Comparison of ENCODE assay signal across 18 cellular contexts in genomic region chr13:88590574-88590973, GRCh38.
DNase-seq lines count a peak whose midpoint lies in the region; ATAC-seq, FAIRE-seq and TF ChIP-seq lines count a peak whose summit lies in the region.
"Had no signal": no experiment of that assay in that cellular context is flagged by ENCODE, and none has a peak within 500 bp of the region (broad histone marks: within the 10 kb centered on the region; RNA-seq: fewer than 3 reads in every experiment).

No MANE protein-coding gene starts in this region.

- no peaks in the 10 kb centered on the region for H3K36me3 ChIP-seq in small intestine (ENCODE audit: control insufficient read depth in 2 of 2, insufficient read depth in 2 of 2, low read length in 2 of 2)
- H3K36me3 ChIP-seq: BE2C, BLaER1 had no signal

- peak; percentile 35 for FAIRE-seq in D721Med (lab: Jason Lieb, UNC)
- peak; percentile 70 for FAIRE-seq in small intestine (lab: Jason Lieb, UNC)
- FAIRE-seq: GM12891, GM19239 had no signal

- H3K4me3 ChIP-seq in LNCaP clone FGC (ENCODE audit: low read depth, low read length) (no peak overlapping the region), small intestine (ENCODE audit: low read depth in 1 of 2, low read length in 2 of 2) (no peak overlapping the region)
- H3K4me3 ChIP-seq: BLaER1 had no signal

- H3K27me3 ChIP-seq in small intestine (ENCODE audit: control insufficient read depth in 2 of 2, insufficient read depth in 2 of 2, low read length in 2 of 2) = no peaks in the 10 kb centered on the region
- H3K27me3 ChIP-seq: BE2C, BLaER1 had no signal

- no peaks in the 10 kb centered on the region for H3K9me3 ChIP-seq in small intestine (ENCODE audit: control insufficient read depth, low read depth)
- H3K9me3 ChIP-seq: BE2C had no signal

- H3K4me1 ChIP-seq in small intestine (ENCODE audit: control insufficient read depth in 2 of 2, insufficient read depth in 1 of 2, low read depth in 1 of 2, low read length in 1 of 2) = no peaks in the 10 kb centered on the region
- H3K4me1 ChIP-seq: BE2C, BLaER1 had no signal

- ATAC-seq in omental fat pad (ENCODE audit: low FRiP score) = no peak
- no peak for ATAC-seq in HG03025 (IDR thresholded peaks at IDR 0.05; ENCODE audit: low FRiP score, unreplicated experiment)

- no peak for DNase-seq in D721Med (ENCODE audit: insufficient read length, low spot score)
- peak; percentile 23 for DNase-seq in LNCaP clone FGC (ENCODE audit: low read depth)
- no peak for DNase-seq in small intestine
- DNase-seq in omental fat pad (ENCODE audit: low spot score) = no peak
- DNase-seq: 8988T; ACHN; BE2C; C1 segment of cervical spinal cord; CD4-positive, alpha-beta memory T cell; CD4-positive, CD25-positive, alpha-beta regulatory T cell; CD8-positive, alpha-beta memory T cell; COR-L47; DMS79 treated with DMSO at 0.1 percent for 48 hours; GF-D8 had no signal

- no peak overlapping the region for H3K27ac ChIP-seq in small intestine (ENCODE audit: low read depth in 1 of 2, low read length in 1 of 2)
- H3K27ac ChIP-seq: BLaER1 had no signal

- WGBS in small intestine, 3 donors = 6 to 37% (median 13%) methylated on average over 1 of the region's 1 CpG

- TF ChIP-seq CTCF in D721Med (IDR thresholded peaks at IDR 0.05; ENCODE audit: insufficient read depth, missing control alignments) (no peak), LNCaP clone FGC (IDR thresholded peaks at IDR 0.05; ENCODE audit: control insufficient read depth, extremely low read depth, insufficient read depth) (no peak), omental fat pad (IDR thresholded peaks at IDR 0.05) (no peak)
